In the genomic region with DNA sequence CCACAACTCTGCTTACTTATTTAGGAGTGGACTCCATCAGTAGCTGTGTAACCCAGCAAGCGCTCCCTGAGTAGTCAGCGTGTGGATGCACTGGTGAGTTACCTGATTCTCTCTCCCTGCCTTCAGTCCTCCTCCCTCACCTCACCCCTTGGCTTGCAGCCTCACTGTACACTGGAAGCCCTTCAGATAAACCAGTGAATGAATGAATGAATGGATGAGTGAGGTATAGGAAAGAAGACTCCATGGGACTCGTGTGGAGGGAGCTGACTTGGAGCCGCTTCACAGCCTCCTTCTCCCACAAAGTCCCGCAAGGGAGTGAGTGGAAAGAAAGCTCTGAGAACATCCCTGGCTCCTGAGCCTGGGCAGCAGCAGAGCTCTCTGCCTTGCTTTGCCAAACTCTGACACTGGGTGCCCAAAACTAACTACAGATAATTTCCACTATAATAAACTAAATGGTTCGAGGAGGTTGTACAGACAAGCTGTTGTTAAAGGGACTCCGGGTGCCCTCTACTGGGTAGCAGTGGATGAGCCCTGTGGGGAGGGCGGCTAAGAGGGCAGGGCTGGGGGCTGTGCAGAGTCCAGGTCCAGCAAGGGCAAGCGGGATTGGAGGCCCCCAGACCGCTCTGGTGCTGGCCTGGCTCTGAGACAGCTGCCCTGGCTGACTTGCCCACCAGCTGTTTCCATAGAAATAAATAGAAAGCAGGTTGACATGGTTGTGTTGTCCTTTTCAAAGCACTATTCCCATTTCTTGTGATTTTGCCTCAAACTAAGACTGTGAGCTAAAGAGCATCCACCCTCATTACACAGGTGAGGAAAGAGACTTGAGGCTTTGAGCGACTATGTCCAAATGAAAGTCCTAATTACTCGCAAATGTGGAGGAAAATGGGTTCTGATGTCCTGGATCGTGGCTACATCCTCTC, we compare ENCODE assay signal across 10 cellular contexts.
DNase-seq lines count a peak whose midpoint lies in the region; ATAC-seq, FAIRE-seq and TF ChIP-seq lines count a peak whose summit lies in the region.
"Had no signal": no experiment of that assay in that cellular context is flagged by ENCODE, and none has a peak within 500 bp of the region (broad histone marks: within the 10 kb centered on the region; RNA-seq: fewer than 3 reads in every experiment).

No MANE protein-coding gene starts in this region.

- TF ChIP-seq EP300 in K562 (IDR thresholded peaks at IDR 0.05; ENCODE audit: low read length): no peak
- TF ChIP-seq EP300 in HepG2 (IDR thresholded peaks at IDR 0.05; ENCODE audit: low read depth in 2 of 2, low read length in 2 of 2): no peak
- TF ChIP-seq EP300 in HepG2 (CRISPR knock-in tag; IDR thresholded peaks at IDR 0.05; ENCODE audit: borderline replicate concordance): no peak

- H3K27me3 ChIP-seq in K562 (ENCODE audit: control insufficient read depth in 2 of 2, insufficient read depth in 2 of 2, low read length in 2 of 2): no peaks in the 10 kb centered on the region
- peaks cover 0 to 3% of the 10 kb centered on the region in 2 experiments; a peak in 2 of 5 replicates for H3K27me3 ChIP-seq in HepG2 (ENCODE audit: control insufficient read depth in 1 of 2, insufficient read depth in 2 of 2, low read length in 2 of 2)

- H3K4me1 ChIP-seq in K562 (replicated peaks in 1 of 2; ENCODE audit: control insufficient read depth in 2 of 2, insufficient read depth in 2 of 2, low read length in 2 of 2): no peaks in the 10 kb centered on the region
- H3K4me1 ChIP-seq in HepG2 (ENCODE audit: insufficient read depth, low read length): no peaks in the 10 kb centered on the region

- H3K4me3 ChIP-seq in K562 (no peak overlapping the region), HepG2 (replicated peaks in 1 of 3; ENCODE audit: insufficient read depth in 1 of 3, low read depth in 2 of 3, low read length in 3 of 3) (no peak overlapping the region)
- H3K4me3 ChIP-seq: skin epidermis had no signal

- H3K27ac ChIP-seq in K562 (ENCODE audit: extremely low read depth, low read depth, low read length) (no peak overlapping the region), HepG2 (ENCODE audit: extremely low read length, insufficient read depth, low read length) (no peak overlapping the region)
- H3K27ac ChIP-seq: skin epidermis had no signal

- H2AFZ ChIP-seq in K562 (ENCODE audit: low read depth, low read length) (no peak overlapping the region), HepG2 (ENCODE audit: low read length) (no peak overlapping the region)

- TF ChIP-seq POLR2A in K562 (conservative IDR thresholded peaks at IDR 0.05) (no peak), HepG2 (IDR thresholded peaks at IDR 0.05; ENCODE audit: insufficient read depth in 1 of 2, low read depth in 2 of 2, low read length in 2 of 2) (no peak)

- H3K9me1 ChIP-seq in K562 (ENCODE audit: control insufficient read depth, insufficient read depth, low read length): no peaks in the 10 kb centered on the region

- no peaks in the 10 kb centered on the region for H3K9me3 ChIP-seq in K562 (replicated peaks; ENCODE audit: control insufficient read depth, insufficient read depth, low read depth, low read length)
- H3K9me3 ChIP-seq in HepG2 (ENCODE audit: low read length): no peaks in the 10 kb centered on the region

- BruUV-seq in K562 (replicated peaks; lab: Mats Ljungman, UMichigan): no TSS peak
- BruUV-seq in HepG2 (replicated peaks; lab: Mats Ljungman, UMichigan): no TSS peak

- TF ChIP-seq CTCF in K562 (IDR thresholded peaks at IDR 0.05 in 2 of 3, conservative IDR thresholded peaks at IDR 0.05 in 1 of 3; ENCODE audit: insufficient read depth in 2 of 3, low read depth in 1 of 3, low read length in 3 of 3): peak in 2 of 3 experiments; percentile 29 to 38; a peak in 4 of 6 replicates
- TF ChIP-seq CTCF in HepG2 (CRISPR knock-in tag; IDR thresholded peaks at IDR 0.05): peak; percentile 74

- H4K20me1 ChIP-seq in K562 (replicated peaks; ENCODE audit: control insufficient read depth, insufficient read depth, low read length) (no peaks in the 10 kb centered on the region), HepG2 (ENCODE audit: insufficient read depth, low read length) (no peaks in the 10 kb centered on the region)

- peak in 1 of 2 experiments; percentile 31; a peak in 1 of 4 replicates for TF ChIP-seq RAD21 in K562 (CRISPR knock-in tag; conservative IDR thresholded peaks at IDR 0.05 in 1 of 2, IDR thresholded peaks at IDR 0.05 in 1 of 2)
- peak; percentile 50; the same call in 1 of the 2 replicates for TF ChIP-seq RAD21 in HepG2 (CRISPR knock-in tag; IDR thresholded peaks at IDR 0.05)

- ATAC-seq in K562 (peak; percentile 81), HepG2 (peak; percentile 91), GM21717 (IDR thresholded peaks at IDR 0.05; ENCODE audit: unreplicated experiment) (no peak), HG03439 (IDR thresholded peaks at IDR 0.05; ENCODE audit: unreplicated experiment) (no peak)

- intact Hi-C loops in K562 (cut with micrococcal nuclease): loop anchor here (10.0 kb wide), 1 partner anchor 133 kb away; no protein-coding TSS in a partner anchor
- intact Hi-C loops in HepG2 (cut with micrococcal nuclease; ENCODE audit: unreplicated experiment): loop anchor here (2.0 to 5.0 kb wide), 2 partner anchors 621 to 844 kb away; no protein-coding TSS in a partner anchor

- no peaks in the 10 kb centered on the region for H3K36me3 ChIP-seq in K562 (ENCODE audit: control insufficient read depth, insufficient read depth, low read length)
- no peaks in the 10 kb centered on the region for H3K36me3 ChIP-seq in HepG2 (replicated peaks in 1 of 2; ENCODE audit: control insufficient read depth in 1 of 2, insufficient read depth in 2 of 2, low read length in 2 of 2)

- peak; percentile 27 for DNase-seq in NK-92 treated with Interleukin-12 subunit alpha and Interleukin-12 subunit beta, amount 100 ng/mL, for 24 hours (lab: John Stamatoyannopoulos, UW)
- DNase-seq in NK-92 (lab: John Stamatoyannopoulos, UW; ENCODE audit: unreplicated experiment): no peak
- DNase-seq in NAMALWA (ENCODE audit: low spot score): peak; percentile 42
- DNase-seq in K562 (ENCODE audit: extremely low read depth in 1 of 4, low spot score in 3 of 4): peak in 2 of 4 experiments; percentile 18 to 21
- peak; percentile 39 for DNase-seq in HepG2 (ENCODE audit: low spot score)
- DNase-seq in NCI-H128 (lab: John Stamatoyannopoulos, UW; ENCODE audit: unreplicated experiment): no peak

- 1% methylated on average over 10 of the region's 13 CpGs for whole genome bisulfite sequencing in K562 (ENCODE audit: insufficient coverage, low coverage, missing lambda C conversion rate)
- 27% methylated on average over 13 of the region's 13 CpGs for WGBS in HepG2 (ENCODE audit: low lambda C conversion rate)

- in situ Hi-C loops in K562 (cut with MboI): no loop called here
- in situ Hi-C loops in HepG2 (cut with HindIII; ENCODE audit: extremely low pct_ligation_motif_present, low pct_unique_long_range_greater_than_20kb): no loop called here

- FAIRE-seq in K562 (lab: Jason Lieb, UNC) (no peak), HepG2 (lab: Jason Lieb, UNC) (peak; percentile 72)
- FAIRE-seq: G401.6 had no signal

- no peak overlapping the region for H3K4me2 ChIP-seq in K562 (ENCODE audit: insufficient read depth, low read length)
- no peak overlapping the region for H3K4me2 ChIP-seq in HepG2 (ENCODE audit: low read depth, low read length)

- H3K79me2 ChIP-seq in K562 (ENCODE audit: control insufficient read depth, insufficient read depth, low read length) (no peaks in the 10 kb centered on the region), HepG2 (ENCODE audit: insufficient read depth, low read length) (no peaks in the 10 kb centered on the region)

- CTCF ChIA-PET in K562 (lab: Yijun Ruan, JAX; ENCODE audit: low intra/inter-chr PET ratio): interaction anchor here (0.6 kb wide), 1 partner anchor 196 kb away, joined by 3 read pairs; no protein-coding TSS in a partner anchor
- CTCF ChIA-PET in HepG2 (lab: Yijun Ruan, JAX; ENCODE audit: low intra/inter-chr PET ratio, low total read pairs): no interaction called here

- H3K9ac ChIP-seq in K562 (ENCODE audit: insufficient read depth in 1 of 2, low read depth in 2 of 2, low read length in 2 of 2): no peak overlapping the region
- H3K9ac ChIP-seq in HepG2 (ENCODE audit: insufficient read depth, low read depth, low read length): no peak overlapping the region

- POLR2A ChIA-PET in K562 (lab: Yijun Ruan, JAX) (interaction anchor here (0.6 to 0.7 kb wide), 2 partner anchors 10 to 109 kb away, joined by 3 read pairs; no protein-coding TSS in a partner anchor), HepG2 (lab: Yijun Ruan, JAX) (no interaction called here)

TF ChIP-seq in K562, 482 proteins besides CTCF, POLR2A, EP300 and RAD21:
- TF ChIP-seq TCF3 (CRISPR knock-in tag; IDR thresholded peaks at IDR 0.05) (no peak), SMC3 (conservative IDR thresholded peaks at IDR 0.05; ENCODE audit: insufficient read depth, low read depth, low read length) (0 out of 2 replicates have a peak, but pooled peaks have one; percentile 4)

TF ChIP-seq in HepG2, 621 proteins besides CTCF, POLR2A, EP300 and RAD21 (continues in another document):
- TF ChIP-seq, protein P1, sequence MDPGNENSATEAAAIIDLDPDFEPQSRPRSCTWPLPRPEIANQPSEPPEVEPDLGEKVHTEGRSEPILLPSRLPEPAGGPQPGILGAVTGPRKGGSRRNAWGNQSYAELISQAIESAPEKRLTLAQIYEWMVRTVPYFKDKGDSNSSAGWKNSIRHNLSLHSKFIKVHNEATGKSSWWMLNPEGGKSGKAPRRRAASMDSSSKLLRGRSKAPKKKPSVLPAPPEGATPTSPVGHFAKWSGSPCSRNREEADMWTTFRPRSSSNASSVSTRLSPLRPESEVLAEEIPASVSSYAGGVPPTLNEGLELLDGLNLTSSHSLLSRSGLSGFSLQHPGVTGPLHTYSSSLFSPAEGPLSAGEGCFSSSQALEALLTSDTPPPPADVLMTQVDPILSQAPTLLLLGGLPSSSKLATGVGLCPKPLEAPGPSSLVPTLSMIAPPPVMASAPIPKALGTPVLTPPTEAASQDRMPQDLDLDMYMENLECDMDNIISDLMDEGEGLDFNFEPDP (CRISPR knock-in tag; conservative IDR thresholded peaks at IDR 0.05): no peak
- TF ChIP-seq NFKBIZ (CRISPR knock-in tag; IDR thresholded peaks at IDR 0.05) (no peak), ZIK1 (CRISPR knock-in tag; IDR thresholded peaks at IDR 0.05; ENCODE audit: borderline replicate concordance, low read depth) (no peak), ZNF383 (CRISPR knock-in tag; IDR thresholded peaks at IDR 0.05; ENCODE audit: borderline replicate concordance) (no peak), ZNF282 (IDR thresholded peaks at IDR 0.05; ENCODE audit: partially characterized antibody) (no peak)

Comparison
In these comparisons a context has a peak if more than half of its experiments do, and no peak if none do; other contexts are left out.
1. DNase-seq: peak in NK-92 treated with Interleukin-12 subunit alpha and Interleukin-12 subunit beta, amount 100 ng/mL, for 24 hours (single experiment), NAMALWA (single experiment) and HepG2 (single experiment); none in NK-92 (single experiment) and NCI-H128 (single experiment).
2. ATAC-seq: peak in K562 (single experiment) and HepG2 (single experiment); none in GM21717 (single experiment) and HG03439 (single experiment).